ENCODE assay signal across 23 cellular contexts in the genomic region with DNA sequence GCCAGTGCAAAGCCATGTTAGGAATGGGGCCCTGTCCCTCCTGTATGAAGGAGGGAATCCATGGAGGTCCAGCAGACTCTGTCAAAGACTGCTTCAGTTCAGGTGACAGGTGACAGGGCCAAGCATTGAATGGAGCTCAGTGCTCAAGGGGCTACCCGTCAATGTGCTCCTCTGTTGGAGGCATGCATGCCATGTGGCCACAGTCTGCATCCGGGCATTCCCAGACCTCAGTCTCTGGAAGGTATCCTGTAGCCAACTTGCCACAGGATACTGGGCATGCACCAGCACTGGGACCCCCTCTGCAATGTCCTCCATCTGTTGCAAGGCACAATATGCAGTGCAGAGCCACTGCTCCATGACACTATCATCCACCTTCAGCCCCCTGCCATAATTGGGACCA.
DNase-seq lines count a peak whose midpoint lies in the region; TF ChIP-seq lines count a peak whose summit lies in the region.
"Had no signal": no experiment of that assay in that cellular context is flagged by ENCODE, and none has a peak within 500 bp of the region (broad histone marks: within the 10 kb centered on the region; RNA-seq: fewer than 3 reads in every experiment).

No MANE protein-coding gene starts in this region.

- 80% methylated on average over 2 of the region's 2 CpGs for WGBS in esophagus muscularis mucosa
- no CpG with 5 or more reads among the region's 2 CpGs for WGBS in trophoblast cell (ENCODE audit: extremely low coverage, insufficient coverage, insufficient read length)
- WGBS in prostate gland: no CpG with 5 or more reads among the region's 2 CpGs

- no peaks in the 10 kb centered on the region for H3K36me3 ChIP-seq in esophagus muscularis mucosa
- no peaks in the 10 kb centered on the region for H3K36me3 ChIP-seq in trophoblast cell (ENCODE audit: control insufficient read depth in 1 of 2, insufficient read depth in 2 of 2, low read length in 2 of 2)
- no peaks in the 10 kb centered on the region for H3K36me3 ChIP-seq in prostate gland
- H3K36me3 ChIP-seq: BE2C, BLaER1 had no signal

- no peak overlapping the region for H3K18ac ChIP-seq in trophoblast cell (ENCODE audit: low read length)

- H4K8ac ChIP-seq in trophoblast cell (ENCODE audit: low read depth, low read length): no peak overlapping the region

- no peaks in the 10 kb centered on the region for H3K79me1 ChIP-seq in trophoblast cell (ENCODE audit: low read length)

- H2AFZ ChIP-seq in trophoblast cell (ENCODE audit: insufficient read depth, low read length, poor library complexity): no peak overlapping the region

- H2BK12ac ChIP-seq in trophoblast cell (ENCODE audit: low read length): no peak overlapping the region

- H3K4me1 ChIP-seq in esophagus muscularis mucosa (no peaks in the 10 kb centered on the region), trophoblast cell (ENCODE audit: control insufficient read depth in 1 of 2, insufficient read depth in 2 of 2, low read length in 2 of 2) (peaks cover 2 to 7% of the 10 kb centered on the region in 2 experiments), prostate gland (replicated peaks) (no peaks in the 10 kb centered on the region)
- H3K4me1 ChIP-seq: BE2C, BLaER1 had no signal

- no peak for TF ChIP-seq POLR2A in esophagus muscularis mucosa (IDR thresholded peaks at IDR 0.05; ENCODE audit: low read depth)
- no peak for TF ChIP-seq POLR2A in prostate gland (IDR thresholded peaks at IDR 0.05)

- H3K27me3 ChIP-seq in esophagus muscularis mucosa: no peaks in the 10 kb centered on the region
- H3K27me3 ChIP-seq in trophoblast cell (ENCODE audit: insufficient read depth, low read length): no peaks in the 10 kb centered on the region
- no peaks in the 10 kb centered on the region for H3K27me3 ChIP-seq in prostate gland (replicated peaks; ENCODE audit: insufficient read depth)
- H3K27me3 ChIP-seq: BE2C, BLaER1 had no signal

- H4K91ac ChIP-seq in trophoblast cell (ENCODE audit: low read depth, low read length): no peak overlapping the region

- H3K4me3 ChIP-seq in esophagus muscularis mucosa (no peak overlapping the region), trophoblast cell (ENCODE audit: low read depth, low read length) (peak overlapping the region; percentile 37), prostate gland (no peak overlapping the region)
- H3K4me3 ChIP-seq: BLaER1, GM12878 had no signal

- H3K4ac ChIP-seq in trophoblast cell (ENCODE audit: low read depth, low read length): no peak overlapping the region

- intact Hi-C loops in esophagus muscularis mucosa (cut with DNase I): no loop called here
- intact Hi-C loops in prostate gland (cut with DNase I): no loop called here

- TF ChIP-seq EP300 in esophagus muscularis mucosa (IDR thresholded peaks at IDR 0.05): no peak

- no peak overlapping the region for H2BK5ac ChIP-seq in trophoblast cell (ENCODE audit: low read depth, low read length, poor library complexity)

- no peak overlapping the region for H4K12ac ChIP-seq in trophoblast cell (ENCODE audit: low read depth, low read length)

- H3K9ac ChIP-seq in trophoblast cell (ENCODE audit: low read length): no peak overlapping the region
- H3K9ac ChIP-seq: BLaER1 had no signal

- H3K27ac ChIP-seq in esophagus muscularis mucosa (replicated peaks in 1 of 4) (no peak overlapping the region), trophoblast cell (ENCODE audit: low read depth, low read length) (no peak overlapping the region), prostate gland (no peak overlapping the region)
- H3K27ac ChIP-seq: BLaER1 had no signal

- no peak overlapping the region for H3K4me2 ChIP-seq in trophoblast cell (ENCODE audit: low read length)
- H3K4me2 ChIP-seq: BLaER1 had no signal

- no peak overlapping the region for H2AK5ac ChIP-seq in trophoblast cell (ENCODE audit: low read length)

- H3K14ac ChIP-seq in trophoblast cell (ENCODE audit: low read length): no peak overlapping the region

- no peak for TF ChIP-seq CTCF in esophagus muscularis mucosa (IDR thresholded peaks at IDR 0.05)
- no peak for TF ChIP-seq CTCF in prostate gland (IDR thresholded peaks at IDR 0.05)

- no peaks in the 10 kb centered on the region for H3K79me2 ChIP-seq in trophoblast cell (ENCODE audit: control insufficient read depth, insufficient read depth, low read length, poor library complexity)

- no peak overlapping the region for H3K23ac ChIP-seq in trophoblast cell (ENCODE audit: low read length)

- DNase-seq in ecto neural progenitor cell (ENCODE audit: low spot score) (peak; percentile 23), esophagus muscularis mucosa (ENCODE audit: extremely low spot score) (peak; percentile 77), trophoblast cell (no peak), GOT3 (lab: John Stamatoyannopoulos, UW) (no peak), NCI-H82 treated with DMSO at 0.1 percent for 48 hours (lab: John Stamatoyannopoulos, UW; ENCODE audit: unreplicated experiment) (no peak), prostate gland (ENCODE audit: low spot score) (no peak)
- DNase-seq: 8988T; ACHN; BE2C; C1 segment of cervical spinal cord; CD4-positive, alpha-beta memory T cell; CD4-positive, CD25-positive, alpha-beta regulatory T cell; CD8-positive, alpha-beta memory T cell; COR-L47; DMS 273 treated with DMSO at 0.1 percent for 48 hours; DMS153; DMS53; DMS79; DND-41; EL; GDM1 had no signal

- H3K9me3 ChIP-seq in esophagus muscularis mucosa (peaks cover 0 to 5% (median 0%) of the 10 kb centered on the region in 4 donors), trophoblast cell (ENCODE audit: insufficient read depth, low read depth, low read length) (peaks cover 2% of the 10 kb centered on the region), prostate gland (no peaks in the 10 kb centered on the region)
- H3K9me3 ChIP-seq: BE2C had no signal

- H2BK120ac ChIP-seq in trophoblast cell (ENCODE audit: insufficient read depth, low read length, poor library complexity): no peak overlapping the region

Comparison
In these comparisons a context has a peak if more than half of its experiments do, and no peak if none do; other contexts are left out.
1. DNase-seq: peak in ecto neural progenitor cell (single experiment) and esophagus muscularis mucosa (single experiment); none in trophoblast cell (0 of 2), GOT3 (single experiment), NCI-H82 treated with DMSO at 0.1 percent for 48 hours (single experiment) and prostate gland (single experiment).